In the genomic region with DNA sequence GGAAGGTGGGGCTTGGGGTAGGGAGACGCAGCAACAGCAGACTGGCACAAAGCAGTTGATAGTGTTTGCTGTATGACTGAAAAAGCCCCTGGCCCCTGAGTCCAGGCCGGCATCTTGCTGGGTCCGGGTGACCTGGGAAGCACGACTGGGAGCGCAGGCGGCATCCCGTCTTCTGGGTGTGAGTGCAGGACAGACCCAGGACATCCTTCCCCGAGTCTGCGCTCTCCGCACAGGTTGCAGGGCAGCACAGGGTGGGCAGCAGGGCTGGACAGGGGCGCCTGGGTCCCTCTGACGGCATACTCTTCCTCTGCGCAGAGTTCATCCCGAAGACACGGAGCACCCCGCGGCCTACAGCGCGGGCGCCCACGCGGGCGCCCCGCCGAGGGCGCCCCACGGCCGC, we compare ENCODE assay signal across 28 cellular contexts. TPM values are rescaled to one million over a fixed set of nuclear protein-coding genes. Genes with fewer than 3 reads are reported as not detected.
"Had no signal": no experiment of that assay in that cellular context is flagged by ENCODE, and none has a peak within 500 bp of the region (broad histone marks: within the 10 kb centered on the region; RNA-seq: fewer than 3 reads in every experiment).

No MANE protein-coding gene starts in this region.

- DNase-seq: colonic mucosa; effector CD8-positive, alpha-beta T cell; endodermal cell; foreskin fibroblast; gastrocnemius medialis; head of caudate nucleus; left cardiac atrium; left lung; mammary epithelial cell; nephron progenitor cell; stimulated activated CD4-positive, alpha-beta T cell treated with anti-CD3 and anti-CD28 coated beads, Interleukin-2, amount 100 ng/mL, for 24 hours; stimulated activated CD4-positive, alpha-beta T cell treated with anti-CD3 and anti-CD28 coated beads, Interleukin-4, amount 100 ng/mL, for 24 hours; stimulated activated naive B cell treated with anti-CD40 and anti-IgM and Interleukin-4, amounts not matched to agents 10 μg/mL and 1 μg/mL and 100 μg/mL, for 72 hours had no signal

- ATAC-seq: esophagus mucosa; gastrocnemius medialis; left cardiac atrium; left lung; naive thymus-derived CD8-positive, alpha-beta T cell; pancreas; sciatic nerve; stimulated activated naive B cell treated with anti-CD40 and anti-IgM and Interleukin-4, amounts not matched to agents 10 μg/mL and 1 μg/mL and 100 μg/mL, for 72 hours had no signal

- H3K9me3 ChIP-seq: colonic mucosa, gastrocnemius medialis, pancreas had no signal

- H3K27ac Mint-ChIP-seq: dendritic cell treated with granulocyte-macrophage colony-stimulating factor and Interleukin-4, amounts not matched to agents 40 ng/mL and 50 ng/mL, for 4 days; endodermal cell; naive thymus-derived CD8-positive, alpha-beta T cell; nephron progenitor cell; progenitor cell of endocrine pancreas; stimulated activated naive B cell treated with anti-CD40 and anti-IgM and Interleukin-4, amounts not matched to agents 10 μg/mL and 1 μg/mL and 100 μg/mL, for 72 hours; stimulated activated naive CD8-positive, alpha-beta T cell treated with anti-CD3 and anti-CD28 coated beads, Interleukin-15, Interleukin-2, amounts not matched to agents 100 ng/mL and 50 ng/mL, for 24 hours had no signal

- H3K4me1 ChIP-seq: colonic mucosa, gastrocnemius medialis, left lung, pancreas, upper lobe of left lung had no signal

- H3K4me2 ChIP-seq: hepatocyte, smooth muscle cell had no signal

- H3K27ac ChIP-seq: colonic mucosa, epithelial cell of prostate, gastrocnemius medialis, hepatocyte, left lung, neutrophil, pancreas, thoracic aorta, tibial nerve, upper lobe of left lung had no signal

- H3K4me3 ChIP-seq: colonic mucosa, gastrocnemius medialis, hepatocyte, left lung, pancreas, smooth muscle cell, thoracic aorta, tibial nerve, upper lobe of left lung had no signal

- H2AFZ ChIP-seq: hepatocyte had no signal

- H3K4me3 Mint-ChIP-seq: dendritic cell treated with granulocyte-macrophage colony-stimulating factor and Interleukin-4, amounts not matched to agents 40 ng/mL and 50 ng/mL, for 4 days; endodermal cell; naive thymus-derived CD8-positive, alpha-beta T cell; nephron progenitor cell; stimulated activated naive B cell treated with anti-CD40 and anti-IgM and Interleukin-4, amounts not matched to agents 10 μg/mL and 1 μg/mL and 100 μg/mL, for 72 hours; stimulated activated naive CD8-positive, alpha-beta T cell treated with anti-CD3 and anti-CD28 coated beads, Interleukin-15, Interleukin-2, amounts not matched to agents 100 ng/mL and 50 ng/mL, for 24 hours had no signal

- H3K36me3 Mint-ChIP-seq: naive thymus-derived CD8-positive, alpha-beta T cell had no signal

- H3K36me3 ChIP-seq: colonic mucosa, gastrocnemius medialis, left lung, neutrophil, pancreas, thoracic aorta, tibial nerve, upper lobe of left lung had no signal

- H3K27me3 ChIP-seq: colonic mucosa, gastrocnemius medialis, hepatocyte, pancreas, tibial nerve had no signal

RNA-seq across cellular contexts. Expression of a gene that starts 9.3 kb away (rescaled TPM):
- total RNA-seq: esophagus mucosa, kidney epithelial cell, mammary epithelial cell had no signal
- polyA plus RNA-seq: mammary epithelial cell had no signal

RNA-seq across cellular contexts. Expression of a gene that starts 29.8 kb away (rescaled TPM):
- polyA plus RNA-seq: naive thymus-derived CD8-positive, alpha-beta T cell had no signal
